8 cellular contexts compared by ENCODE assay signal in the genomic region with DNA sequence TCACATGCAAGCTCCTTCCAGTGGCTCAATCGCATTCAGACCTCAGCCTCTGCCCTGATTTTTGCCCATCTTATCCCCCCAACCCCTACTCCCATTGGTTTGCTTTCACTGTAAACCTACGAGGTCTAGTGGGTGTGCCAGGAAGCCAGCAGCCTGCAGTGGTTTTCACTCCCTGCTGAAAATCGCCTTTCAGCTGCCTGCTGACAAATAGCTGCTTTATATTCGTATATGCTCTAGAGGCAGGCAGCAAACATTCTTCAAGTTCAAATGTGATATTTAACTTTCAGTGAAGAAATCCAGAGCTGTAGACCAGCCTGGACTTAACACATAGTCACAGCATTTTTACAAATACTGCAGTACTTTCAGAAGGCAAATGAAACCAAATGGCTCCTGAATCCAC.
DNase-seq lines count a peak whose midpoint lies in the region; ATAC-seq and TF ChIP-seq lines count a peak whose summit lies in the region.

No MANE protein-coding gene starts in this region.

- DNase-seq in stimulated activated CD4-positive, alpha-beta T cell treated with anti-CD3 and anti-CD28 coated beads, Interleukin-1b, Interleukin-23, amount 100 ng/mL, for 48 hours: peak; percentile 24
- no peak for DNase-seq in stimulated activated CD4-positive, alpha-beta T cell treated with anti-CD3 and anti-CD28 coated beads, Interleukin-12 subunit alpha, Interleukin-12 subunit beta, amount 100 ng/mL, for 4 hours
- peak; percentile 28 for DNase-seq in adipocyte (ENCODE audit: low read depth)
- no peak for DNase-seq in left lobe of liver (ENCODE audit: low spot score)
- DNase-seq in suprapubic skin (ENCODE audit: low spot score in 2 of 2): no peak
- no peak for DNase-seq in GM03348 (ENCODE audit: low spot score)

- H3K9me3 ChIP-seq in adipocyte (ENCODE audit: control insufficient read depth, low read length): no peaks in the 10 kb centered on the region
- no peaks in the 10 kb centered on the region for H3K9me3 ChIP-seq in suprapubic skin

- H3K27ac ChIP-seq in suprapubic skin: peak overlapping the region; percentile 2

- H3K4me3 ChIP-seq in adipocyte (ENCODE audit: low read length) (peak overlapping the region; percentile 66), suprapubic skin (peak overlapping the region; percentile 3)

- no peak for TF ChIP-seq EP300 in suprapubic skin (IDR thresholded peaks at IDR 0.05)

- TF ChIP-seq CTCF in suprapubic skin (IDR thresholded peaks at IDR 0.05): no peak

- H3K36me3 ChIP-seq in adipocyte (ENCODE audit: control insufficient read depth, insufficient read depth, low read length, severe bottlenecking) (peaks cover 14% of the 10 kb centered on the region), suprapubic skin (peaks cover 16% of the 10 kb centered on the region)

- 18% methylated on average over 4 of the region's 4 CpGs for WGBS in suprapubic skin

- H3K4me1 ChIP-seq in adipocyte (ENCODE audit: control insufficient read depth, insufficient read depth, low read length) (peaks cover 28% of the 10 kb centered on the region), suprapubic skin (peaks cover 43% of the 10 kb centered on the region)

- H3K27me3 ChIP-seq in adipocyte (replicated peaks; ENCODE audit: control insufficient read depth, insufficient read depth, low read length) (no peaks in the 10 kb centered on the region), suprapubic skin (no peaks in the 10 kb centered on the region)

- TF ChIP-seq POLR2A in suprapubic skin (IDR thresholded peaks at IDR 0.05): no peak

- ATAC-seq in left lobe of liver (peak; percentile 42), HG02981 (IDR thresholded peaks at IDR 0.05; ENCODE audit: unreplicated experiment) (no peak), HG03457 (IDR thresholded peaks at IDR 0.05; ENCODE audit: unreplicated experiment) (no peak)

- H3K9ac ChIP-seq in adipocyte (ENCODE audit: low read length): peak overlapping the region; percentile 35

Comparison
In these comparisons a context has a peak if more than half of its experiments do, and no peak if none do; other contexts are left out.
1. DNase-seq: peak in stimulated activated CD4-positive, alpha-beta T cell treated with anti-CD3 and anti-CD28 coated beads, Interleukin-1b, Interleukin-23, amount 100 ng/mL, for 48 hours (single experiment) and adipocyte (single experiment); none in stimulated activated CD4-positive, alpha-beta T cell treated with anti-CD3 and anti-CD28 coated beads, Interleukin-12 subunit alpha, Interleukin-12 subunit beta, amount 100 ng/mL, for 4 hours (single experiment), left lobe of liver (single experiment), suprapubic skin (0 of 2) and GM03348 (single experiment).